In the genomic region with DNA sequence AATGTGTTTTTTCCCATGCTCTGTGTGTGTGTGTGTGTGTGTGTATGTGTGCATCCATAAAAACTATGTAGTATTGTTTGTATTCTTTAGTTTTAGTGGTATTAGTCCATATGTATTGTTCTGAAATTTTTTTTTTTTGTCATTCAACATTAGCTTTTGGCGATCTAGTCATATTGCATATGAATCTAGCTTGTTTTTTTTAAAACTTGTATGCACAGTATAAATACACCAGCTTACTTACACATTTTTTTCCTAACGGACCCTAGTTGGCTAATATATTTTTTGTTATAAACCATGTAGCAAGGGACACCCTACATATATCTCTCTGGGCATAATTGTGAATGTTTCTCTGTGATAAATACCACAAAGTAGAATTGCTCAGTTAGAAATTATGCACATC, we compare ENCODE assay signal across 15 cellular contexts.
DNase-seq lines count a peak whose midpoint lies in the region; ATAC-seq and TF ChIP-seq lines count a peak whose summit lies in the region.
"Had no signal": no experiment of that assay in that cellular context is flagged by ENCODE, and none has a peak within 500 bp of the region (broad histone marks: within the 10 kb centered on the region; RNA-seq: fewer than 3 reads in every experiment).

No MANE protein-coding gene starts in this region.

- no peak for TF ChIP-seq CTCF in RWPE2 (IDR thresholded peaks at IDR 0.05; ENCODE audit: poor library complexity, severe bottlenecking)
- TF ChIP-seq CTCF in mammary epithelial cell (conservative IDR thresholded peaks at IDR 0.05 in 1 of 2, IDR thresholded peaks at IDR 0.05 in 1 of 2; ENCODE audit: extremely low read depth in 1 of 2, insufficient read depth in 1 of 2, low read depth in 1 of 2, low read length in 2 of 2), result no peak
- no peak for TF ChIP-seq CTCF in smooth muscle cell (IDR thresholded peaks at IDR 0.05; ENCODE audit: borderline replicate concordance, insufficient read depth, poor library complexity, severe bottlenecking)

- H3K9ac ChIP-seq in Karpas-422 (ENCODE audit: low read length) (no peak overlapping the region), mammary epithelial cell (ENCODE audit: insufficient read depth, low read length) (no peak overlapping the region), smooth muscle cell (ENCODE audit: low read depth) (no peak overlapping the region)
- H3K9ac ChIP-seq: BLaER1 treated with 17β-estradiol and CSF1 and Interleukin-3, amounts not matched to agents 10 nM and 100 nM had no signal

- H3K79me2 ChIP-seq in Karpas-422 (ENCODE audit: low read length) (peaks cover 7% of the 10 kb centered on the region; the same call in 1 of the 2 replicates), mammary epithelial cell (ENCODE audit: insufficient read depth, low read length) (no peaks in the 10 kb centered on the region), smooth muscle cell (ENCODE audit: low read depth) (no peaks in the 10 kb centered on the region)

- intact Hi-C loops in mammary epithelial cell (cut with micrococcal nuclease), result no loop called here

- H3K36me3 ChIP-seq in Karpas-422 (ENCODE audit: insufficient read depth, low read length), result no peaks in the 10 kb centered on the region
- no peaks in the 10 kb centered on the region for H3K36me3 ChIP-seq in RWPE2 (ENCODE audit: low read depth)
- no peaks in the 10 kb centered on the region for H3K36me3 ChIP-seq in mammary epithelial cell (ENCODE audit: insufficient read depth, low read length)
- H3K36me3 ChIP-seq in smooth muscle cell (ENCODE audit: low read depth), result no peaks in the 10 kb centered on the region

- DNase-seq in Karpas-422, result no peak
- no peak for DNase-seq in RWPE2 (ENCODE audit: low spot score)
- no peak for DNase-seq in mammary epithelial cell
- DNase-seq in smooth muscle cell (lab: John Stamatoyannopoulos, UW; ENCODE audit: unreplicated experiment), result no peak
- DNase-seq in anterior cingulate cortex (lab: John Stamatoyannopoulos, UW), result no peak
- DNase-seq: Calu3; CD8-positive, alpha-beta T cell; DMS79 treated with DMSO at 0.1 percent for 48 hours; EL; H9; IMR-90 had no signal

- H4K20me1 ChIP-seq in Karpas-422 (ENCODE audit: insufficient read depth, low read depth, low read length) (no peaks in the 10 kb centered on the region), mammary epithelial cell (ENCODE audit: insufficient read depth, low read length) (no peaks in the 10 kb centered on the region), smooth muscle cell (ENCODE audit: low read depth) (no peaks in the 10 kb centered on the region)
- H4K20me1 ChIP-seq: BLaER1 treated with 17β-estradiol and CSF1 and Interleukin-3, amounts not matched to agents 10 nM and 100 nM had no signal

- H3K4me2 ChIP-seq in Karpas-422 (ENCODE audit: low read depth, low read length, poor library complexity, severe bottlenecking) (peak overlapping the region; percentile 53), mammary epithelial cell (ENCODE audit: insufficient read depth, low read depth, low read length) (peak overlapping the region; percentile 5), smooth muscle cell (no peak overlapping the region)
- H3K4me2 ChIP-seq: BLaER1 treated with 17β-estradiol and CSF1 and Interleukin-3, amounts not matched to agents 10 nM and 100 nM had no signal

- dilution Hi-C loops in mammary epithelial cell (cut with HindIII; ENCODE audit: low sequenced_read_pairs), result no loop called here

- no peaks in the 10 kb centered on the region for H3K9me2 ChIP-seq in Karpas-422 (replicated peaks; ENCODE audit: insufficient read depth, low read length)

- 96% methylated on average over 2 of the region's 2 CpGs for WGBS in mammary epithelial cell (ENCODE audit: low coverage, missing lambda C conversion rate)
- 89% methylated on average over 2 of the region's 2 CpGs for WGBS in smooth muscle cell (ENCODE audit: low lambda C conversion rate)

- in situ Hi-C loops in mammary epithelial cell (cut with MboI; ENCODE audit: low sequenced_read_pairs in 2 of 2), result no loop called here

- H3K27me3 ChIP-seq in Karpas-422 (ENCODE audit: low read length), result no peaks in the 10 kb centered on the region
- no peaks in the 10 kb centered on the region for H3K27me3 ChIP-seq in RWPE2 (ENCODE audit: insufficient read depth, poor library complexity, severe bottlenecking)
- H3K27me3 ChIP-seq in mammary epithelial cell (ENCODE audit: insufficient read depth, low read length), result no peaks in the 10 kb centered on the region
- H3K27me3 ChIP-seq in smooth muscle cell (ENCODE audit: low read depth), result no peaks in the 10 kb centered on the region
- H3K27me3 ChIP-seq: BLaER1 treated with 17β-estradiol and CSF1 and Interleukin-3, amounts not matched to agents 10 nM and 100 nM had no signal

- H3F3A ChIP-seq in smooth muscle cell (ENCODE audit: low read depth), result no peaks in the 10 kb centered on the region

- peaks cover 17% of the 10 kb centered on the region for H3K4me1 ChIP-seq in Karpas-422 (ENCODE audit: low read length)
- peaks cover 19% of the 10 kb centered on the region for H3K4me1 ChIP-seq in RWPE2 (ENCODE audit: insufficient read depth, poor library complexity, severe bottlenecking)
- peaks cover 4% of the 10 kb centered on the region for H3K4me1 ChIP-seq in mammary epithelial cell (ENCODE audit: insufficient read depth, low read length)
- peaks cover 3% of the 10 kb centered on the region for H3K4me1 ChIP-seq in smooth muscle cell (ENCODE audit: low read depth)

- no peak for ATAC-seq in RWPE2 (ENCODE audit: low read depth)
- ATAC-seq in HG03571 (IDR thresholded peaks at IDR 0.05; ENCODE audit: unreplicated experiment), result no peak
- ATAC-seq in HG02973 (IDR thresholded peaks at IDR 0.05; ENCODE audit: unreplicated experiment), result no peak
- ATAC-seq: CD8-positive, alpha-beta T cell; GM12878 had no signal

- H3K4me3 ChIP-seq in Karpas-422 (ENCODE audit: low read length) (peak overlapping the region; percentile 1; the same call in 1 of the 2 replicates), RWPE2 (ENCODE audit: severe bottlenecking) (no peak overlapping the region), mammary epithelial cell (replicated peaks in 1 of 3; ENCODE audit: insufficient read depth in 1 of 3, low read depth in 2 of 3, low read length in 3 of 3) (no peak overlapping the region), smooth muscle cell (no peak overlapping the region)
- H3K4me3 ChIP-seq: BLaER1 treated with 17β-estradiol and CSF1 and Interleukin-3, amounts not matched to agents 10 nM and 100 nM; GM12878 had no signal

- CTCF ChIA-PET in mammary epithelial cell (lab: Charles Lee; ENCODE audit: low non-redundant PET), result no interaction called here

- H3K27ac ChIP-seq in Karpas-422 (ENCODE audit: low read length) (peak overlapping the region; percentile 50), RWPE2 (ENCODE audit: poor library complexity, severe bottlenecking) (peak overlapping the region; percentile 10), mammary epithelial cell (ENCODE audit: insufficient read depth, low read depth, low read length) (peak overlapping the region; percentile 22), smooth muscle cell (ENCODE audit: low read depth) (peak overlapping the region; percentile 52)
- H3K27ac ChIP-seq: BLaER1 treated with 17β-estradiol and CSF1 and Interleukin-3, amounts not matched to agents 10 nM and 100 nM had no signal

- no TSS peak for BruUV-seq in mammary epithelial cell (replicated peaks; lab: Mats Ljungman, UMichigan)

- H3K9me3 ChIP-seq in Karpas-422 (ENCODE audit: low read length), result no peaks in the 10 kb centered on the region
- H3K9me3 ChIP-seq in RWPE2 (ENCODE audit: severe bottlenecking), result no peaks in the 10 kb centered on the region
- H3K9me3 ChIP-seq in mammary epithelial cell (replicated peaks; ENCODE audit: insufficient read depth, low read length), result no peaks in the 10 kb centered on the region
- H3K9me3 ChIP-seq in smooth muscle cell (replicated peaks; ENCODE audit: low read depth), result no peaks in the 10 kb centered on the region

- peak overlapping the region; percentile 44 for H2AFZ ChIP-seq in Karpas-422 (ENCODE audit: low read length)
- H2AFZ ChIP-seq in mammary epithelial cell (ENCODE audit: low read depth, low read length), result peak overlapping the region; percentile 28
- peak overlapping the region; percentile 54 for H2AFZ ChIP-seq in smooth muscle cell (ENCODE audit: low read depth)
